ENCODE assay signal across 8 cellular contexts in genomic region chr13:48731957-48732569, GRCh38.
DNase-seq lines count a peak whose midpoint lies in the region; ATAC-seq and TF ChIP-seq lines count a peak whose summit lies in the region.

No MANE protein-coding gene starts in this region.

- no peaks in the 10 kb centered on the region for H3K27me3 ChIP-seq in lower lobe of right lung (ENCODE audit: low read depth)

- intact Hi-C loops in lower lobe of right lung (cut with DNase I): no loop called here

- no peak overlapping the region for H3K27ac Mint-ChIP-seq in brain

- no peaks in the 10 kb centered on the region for H3K36me3 ChIP-seq in lower lobe of right lung

- H3K4me3 ChIP-seq in GM12865 (ENCODE audit: low read depth, low read length) (no peak overlapping the region), lower lobe of right lung (peak overlapping the region; percentile 22)

- no peaks in the 10 kb centered on the region for H3K36me3 Mint-ChIP-seq in brain

- H3K4me3 Mint-ChIP-seq in brain: no peak overlapping the region

- peaks cover 0 to 3% (median 0%) of the 10 kb centered on the region in 5 experiments for H3K9me3 Mint-ChIP-seq in brain

- DNase-seq in GM12865 (ENCODE audit: low read depth) (peak; percentile 73), T-helper 22 cell (ENCODE audit: low read depth) (peak; percentile 11), lower lobe of right lung (peak; percentile 59)
- DNase-seq in stimulated activated CD8-positive, alpha-beta memory T cell treated with anti-CD3 and anti-CD28 coated beads, Interleukin-7, amount 100 ng/mL, for 1 hour (ENCODE audit: low read depth in 2 of 2): peak; percentile 9 to 40

- peaks cover 7% of the 10 kb centered on the region for H3K27me3 Mint-ChIP-seq in brain

- no peaks in the 10 kb centered on the region for H3K9me3 ChIP-seq in lower lobe of right lung

- H3K4me1 ChIP-seq in lower lobe of right lung: no peaks in the 10 kb centered on the region

- ATAC-seq in HG02885 (IDR thresholded peaks at IDR 0.05; ENCODE audit: poor library complexity, unreplicated experiment) (peak; percentile 83), lower lobe of right lung (peak; percentile 81 to 84), HG03175 (IDR thresholded peaks at IDR 0.05; ENCODE audit: unreplicated experiment) (no peak), HG03565 (IDR thresholded peaks at IDR 0.05; ENCODE audit: unreplicated experiment) (no peak)

- peak; percentile 82 for TF ChIP-seq CTCF in GM12865 (IDR thresholded peaks at IDR 0.05; ENCODE audit: insufficient read depth, low read depth, low read length, missing control alignments)
- TF ChIP-seq CTCF in brain (conservative IDR thresholded peaks at IDR 0.05): peak; percentile 27 to 66
- TF ChIP-seq CTCF in lower lobe of right lung (IDR thresholded peaks at IDR 0.05): peak; percentile 78

- H3K4me1 Mint-ChIP-seq in brain: peaks cover 4% of the 10 kb centered on the region

- no peak overlapping the region for H3K27ac ChIP-seq in lower lobe of right lung

Comparison
In these comparisons a context has a peak if more than half of its experiments do, and no peak if none do; other contexts are left out.
1. DNase-seq: peak in every context shown above with its lines; median percentile 73 in GM12865; 59 in lower lobe of right lung; 24 in stimulated activated CD8-positive, alpha-beta memory T cell treated with anti-CD3 and anti-CD28 coated beads, Interleukin-7, amount 100 ng/mL, for 1 hour; 11 in T-helper 22 cell.
2. ATAC-seq: peak in HG02885 (single experiment) and lower lobe of right lung (2 of 2); none in HG03175 (single experiment) and HG03565 (single experiment).
3. Peak in every context shown above with its lines, with median percentiles within 50 percentile points of each other: CTCF ChIP-seq.